1 cellular context compared by ENCODE assay signal in the genomic region with DNA sequence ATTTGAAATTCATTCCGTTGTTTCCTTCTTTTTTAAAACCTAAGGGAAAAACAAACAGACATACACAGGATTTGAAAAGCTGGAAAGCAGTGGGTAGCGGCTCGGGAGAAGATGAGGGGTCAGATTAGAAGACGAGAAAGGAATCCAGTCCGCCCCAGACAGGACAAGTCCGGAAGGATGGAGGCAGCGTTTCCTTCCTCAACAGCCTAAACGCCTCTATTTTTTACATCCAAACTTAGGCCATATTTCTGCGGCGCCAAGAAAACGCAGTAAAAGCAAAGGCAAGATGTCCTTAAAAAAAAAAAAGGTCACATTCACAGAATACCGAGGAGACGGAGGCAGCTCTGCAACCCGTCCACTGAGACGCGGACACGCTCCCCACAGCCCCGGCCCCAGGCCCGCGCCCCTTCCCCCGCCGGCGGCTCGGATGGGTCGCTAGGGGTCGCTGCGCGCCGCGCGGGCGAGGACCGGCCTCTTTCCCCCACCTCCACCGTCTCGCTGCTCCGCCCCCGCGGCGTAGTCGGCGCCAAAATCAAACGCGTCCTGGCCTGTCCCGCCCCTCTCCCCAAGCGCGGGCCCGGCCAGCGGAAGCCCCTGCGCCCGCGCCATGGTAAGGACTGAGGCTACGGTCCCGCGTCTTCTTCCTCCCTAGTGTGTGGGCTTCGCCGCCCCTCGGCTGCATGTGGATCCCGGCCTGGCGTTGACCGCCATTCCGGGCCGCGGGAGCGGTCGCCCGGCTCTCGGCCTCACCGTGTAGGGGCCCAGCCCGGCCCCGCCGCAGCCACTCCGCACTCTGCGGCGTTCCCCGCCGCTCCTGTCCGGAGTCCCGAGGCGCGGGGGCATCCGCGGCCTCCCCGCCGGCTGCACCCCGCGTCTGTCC.
TF ChIP-seq lines count a peak whose summit lies in the region.

A gene with protein sequence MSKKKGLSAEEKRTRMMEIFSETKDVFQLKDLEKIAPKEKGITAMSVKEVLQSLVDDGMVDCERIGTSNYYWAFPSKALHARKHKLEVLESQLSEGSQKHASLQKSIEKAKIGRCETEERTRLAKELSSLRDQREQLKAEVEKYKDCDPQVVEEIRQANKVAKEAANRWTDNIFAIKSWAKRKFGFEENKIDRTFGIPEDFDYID (plus strand): TSS at position 558 of the 880 bp plus-strand sequence. CDS start 50 bp downstream, at position 608.

TF ChIP-seq in HEK293, 187 proteins besides CTCF, POLR2A, EP300 and RAD21 (continued from another document and continues in another):
- TF ChIP-seq, protein P1, sequence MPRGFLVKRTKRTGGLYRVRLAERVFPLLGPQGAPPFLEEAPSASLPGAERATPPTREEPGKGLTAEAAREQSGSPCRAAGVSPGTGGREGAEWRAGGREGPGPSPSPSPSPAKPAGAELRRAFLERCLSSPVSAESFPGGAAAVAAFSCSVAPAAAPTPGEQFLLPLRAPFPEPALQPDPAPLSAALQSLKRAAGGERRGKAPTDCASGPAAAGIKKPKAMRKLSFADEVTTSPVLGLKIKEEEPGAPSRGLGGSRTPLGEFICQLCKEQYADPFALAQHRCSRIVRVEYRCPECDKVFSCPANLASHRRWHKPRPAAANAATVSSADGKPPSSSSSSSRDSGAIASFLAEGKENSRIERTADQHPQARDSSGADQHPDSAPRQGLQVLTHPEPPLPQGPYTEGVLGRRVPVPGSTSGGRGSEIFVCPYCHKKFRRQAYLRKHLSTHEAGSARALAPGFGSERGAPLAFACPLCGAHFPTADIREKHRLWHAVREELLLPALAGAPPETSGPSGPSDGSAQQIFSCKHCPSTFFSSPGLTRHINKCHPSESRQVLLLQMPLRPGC (tag by site-specific recombination; IDR thresholded peaks at IDR 0.05), result no peak
- TF ChIP-seq ZNF37A (tag by site-specific recombination; IDR thresholded peaks at IDR 0.05), result no peak
- TF ChIP-seq ZNF426 (tag by site-specific recombination; IDR thresholded peaks at IDR 0.05), result no peak
- no peak for TF ChIP-seq ZBTB17 (tag by site-specific recombination; IDR thresholded peaks at IDR 0.05)
- TF ChIP-seq, protein P2, sequence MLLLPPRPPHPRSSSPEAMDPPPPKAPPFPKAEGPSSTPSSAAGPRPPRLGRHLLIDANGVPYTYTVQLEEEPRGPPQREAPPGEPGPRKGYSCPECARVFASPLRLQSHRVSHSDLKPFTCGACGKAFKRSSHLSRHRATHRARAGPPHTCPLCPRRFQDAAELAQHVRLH (tag by site-specific recombination; IDR thresholded peaks at IDR 0.05), result no peak
- no peak for TF ChIP-seq ZNF174 (tag by site-specific recombination; IDR thresholded peaks at IDR 0.05)
- peak; percentile 27; the same call in 1 of the 2 replicates for TF ChIP-seq ZFP69B (tag by site-specific recombination; IDR thresholded peaks at IDR 0.05)
- TF ChIP-seq ZNF776 (tag by site-specific recombination; IDR thresholded peaks at IDR 0.05; ENCODE audit: borderline replicate concordance), result no peak
- no peak for TF ChIP-seq ZNF292 (tag by site-specific recombination; IDR thresholded peaks at IDR 0.05; ENCODE audit: borderline replicate concordance, low read depth)
- TF ChIP-seq, protein P3, sequence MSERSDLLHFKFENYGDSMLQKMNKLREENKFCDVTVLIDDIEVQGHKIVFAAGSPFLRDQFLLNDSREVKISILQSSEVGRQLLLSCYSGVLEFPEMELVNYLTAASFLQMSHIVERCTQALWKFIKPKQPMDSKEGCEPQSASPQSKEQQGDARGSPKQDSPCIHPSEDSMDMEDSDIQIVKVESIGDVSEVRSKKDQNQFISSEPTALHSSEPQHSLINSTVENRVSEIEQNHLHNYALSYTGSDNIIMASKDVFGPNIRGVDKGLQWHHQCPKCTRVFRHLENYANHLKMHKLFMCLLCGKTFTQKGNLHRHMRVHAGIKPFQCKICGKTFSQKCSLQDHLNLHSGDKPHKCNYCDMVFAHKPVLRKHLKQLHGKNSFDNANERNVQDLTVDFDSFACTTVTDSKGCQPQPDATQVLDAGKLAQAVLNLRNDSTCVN (tag by site-specific recombination; optimal IDR thresholded peaks at IDR 0.05), result peak; percentile 95
- no peak for TF ChIP-seq ZNF221 (tag by site-specific recombination; IDR thresholded peaks at IDR 0.05; ENCODE audit: borderline replicate concordance)
- TF ChIP-seq ZNF830 (tag by site-specific recombination; IDR thresholded peaks at IDR 0.05; ENCODE audit: low read depth), result no peak
- TF ChIP-seq ZNF654 (tag by site-specific recombination; IDR thresholded peaks at IDR 0.05; ENCODE audit: low read depth), result peak; percentile 51
- TF ChIP-seq, protein P4, sequence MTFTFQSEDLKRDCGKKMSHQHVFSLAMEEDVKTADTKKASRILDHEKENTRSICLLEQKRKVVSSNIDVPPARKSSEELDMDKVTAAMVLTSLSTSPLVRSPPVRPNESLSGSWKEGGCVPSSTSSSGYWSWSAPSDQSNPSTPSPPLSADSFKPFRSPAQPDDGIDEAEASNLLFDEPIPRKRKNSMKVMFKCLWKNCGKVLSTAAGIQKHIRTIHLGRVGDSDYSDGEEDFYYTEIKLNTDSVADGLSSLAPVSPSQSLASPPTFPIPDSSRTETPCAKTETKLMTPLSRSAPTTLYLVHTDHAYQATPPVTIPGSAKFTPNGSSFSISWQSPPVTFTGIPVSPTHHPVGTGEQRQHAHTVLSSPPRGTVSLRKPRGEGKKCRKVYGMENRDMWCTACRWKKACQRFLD (tag by site-specific recombination; IDR thresholded peaks at IDR 0.05), result no peak
- TF ChIP-seq ZNF433 (tag by site-specific recombination; IDR thresholded peaks at IDR 0.05; ENCODE audit: low read depth), result no peak
- no peak for TF ChIP-seq ZNF169 (tag by site-specific recombination; IDR thresholded peaks at IDR 0.05)
- TF ChIP-seq SP3 (tag by site-specific recombination; IDR thresholded peaks at IDR 0.05), result peak; percentile 70
- no peak for TF ChIP-seq ZNF677 (tag by site-specific recombination; IDR thresholded peaks at IDR 0.05)
- TF ChIP-seq, protein P5, sequence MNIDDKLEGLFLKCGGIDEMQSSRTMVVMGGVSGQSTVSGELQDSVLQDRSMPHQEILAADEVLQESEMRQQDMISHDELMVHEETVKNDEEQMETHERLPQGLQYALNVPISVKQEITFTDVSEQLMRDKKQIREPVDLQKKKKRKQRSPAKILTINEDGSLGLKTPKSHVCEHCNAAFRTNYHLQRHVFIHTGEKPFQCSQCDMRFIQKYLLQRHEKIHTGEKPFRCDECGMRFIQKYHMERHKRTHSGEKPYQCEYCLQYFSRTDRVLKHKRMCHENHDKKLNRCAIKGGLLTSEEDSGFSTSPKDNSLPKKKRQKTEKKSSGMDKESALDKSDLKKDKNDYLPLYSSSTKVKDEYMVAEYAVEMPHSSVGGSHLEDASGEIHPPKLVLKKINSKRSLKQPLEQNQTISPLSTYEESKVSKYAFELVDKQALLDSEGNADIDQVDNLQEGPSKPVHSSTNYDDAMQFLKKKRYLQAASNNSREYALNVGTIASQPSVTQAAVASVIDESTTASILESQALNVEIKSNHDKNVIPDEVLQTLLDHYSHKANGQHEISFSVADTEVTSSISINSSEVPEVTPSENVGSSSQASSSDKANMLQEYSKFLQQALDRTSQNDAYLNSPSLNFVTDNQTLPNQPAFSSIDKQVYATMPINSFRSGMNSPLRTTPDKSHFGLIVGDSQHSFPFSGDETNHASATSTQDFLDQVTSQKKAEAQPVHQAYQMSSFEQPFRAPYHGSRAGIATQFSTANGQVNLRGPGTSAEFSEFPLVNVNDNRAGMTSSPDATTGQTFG (tag by site-specific recombination; IDR thresholded peaks at IDR 0.05; ENCODE audit: borderline replicate concordance), result no peak
- TF ChIP-seq, protein P6, sequence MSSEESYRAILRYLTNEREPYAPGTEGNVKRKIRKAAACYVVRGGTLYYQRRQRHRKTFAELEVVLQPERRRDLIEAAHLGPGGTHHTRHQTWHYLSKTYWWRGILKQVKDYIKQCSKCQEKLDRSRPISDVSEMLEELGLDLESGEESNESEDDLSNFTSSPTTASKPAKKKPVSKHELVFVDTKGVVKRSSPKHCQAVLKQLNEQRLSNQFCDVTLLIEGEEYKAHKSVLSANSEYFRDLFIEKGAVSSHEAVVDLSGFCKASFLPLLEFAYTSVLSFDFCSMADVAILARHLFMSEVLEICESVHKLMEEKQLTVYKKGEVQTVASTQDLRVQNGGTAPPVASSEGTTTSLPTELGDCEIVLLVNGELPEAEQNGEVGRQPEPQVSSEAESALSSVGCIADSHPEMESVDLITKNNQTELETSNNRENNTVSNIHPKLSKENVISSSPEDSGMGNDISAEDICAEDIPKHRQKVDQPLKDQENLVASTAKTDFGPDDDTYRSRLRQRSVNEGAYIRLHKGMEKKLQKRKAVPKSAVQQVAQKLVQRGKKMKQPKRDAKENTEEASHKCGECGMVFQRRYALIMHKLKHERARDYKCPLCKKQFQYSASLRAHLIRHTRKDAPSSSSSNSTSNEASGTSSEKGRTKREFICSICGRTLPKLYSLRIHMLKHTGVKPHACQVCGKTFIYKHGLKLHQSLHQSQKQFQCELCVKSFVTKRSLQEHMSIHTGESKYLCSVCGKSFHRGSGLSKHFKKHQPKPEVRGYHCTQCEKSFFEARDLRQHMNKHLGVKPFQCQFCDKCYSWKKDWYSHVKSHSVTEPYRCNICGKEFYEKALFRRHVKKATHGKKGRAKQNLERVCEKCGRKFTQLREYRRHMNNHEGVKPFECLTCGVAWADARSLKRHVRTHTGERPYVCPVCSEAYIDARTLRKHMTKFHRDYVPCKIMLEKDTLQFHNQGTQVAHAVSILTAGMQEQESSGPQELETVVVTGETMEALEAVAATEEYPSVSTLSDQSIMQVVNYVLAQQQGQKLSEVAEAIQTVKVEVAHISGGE (tag by site-specific recombination; conservative IDR thresholded peaks at IDR 0.05; ENCODE audit: low read depth), result peak; percentile 55
- TF ChIP-seq, protein P7, sequence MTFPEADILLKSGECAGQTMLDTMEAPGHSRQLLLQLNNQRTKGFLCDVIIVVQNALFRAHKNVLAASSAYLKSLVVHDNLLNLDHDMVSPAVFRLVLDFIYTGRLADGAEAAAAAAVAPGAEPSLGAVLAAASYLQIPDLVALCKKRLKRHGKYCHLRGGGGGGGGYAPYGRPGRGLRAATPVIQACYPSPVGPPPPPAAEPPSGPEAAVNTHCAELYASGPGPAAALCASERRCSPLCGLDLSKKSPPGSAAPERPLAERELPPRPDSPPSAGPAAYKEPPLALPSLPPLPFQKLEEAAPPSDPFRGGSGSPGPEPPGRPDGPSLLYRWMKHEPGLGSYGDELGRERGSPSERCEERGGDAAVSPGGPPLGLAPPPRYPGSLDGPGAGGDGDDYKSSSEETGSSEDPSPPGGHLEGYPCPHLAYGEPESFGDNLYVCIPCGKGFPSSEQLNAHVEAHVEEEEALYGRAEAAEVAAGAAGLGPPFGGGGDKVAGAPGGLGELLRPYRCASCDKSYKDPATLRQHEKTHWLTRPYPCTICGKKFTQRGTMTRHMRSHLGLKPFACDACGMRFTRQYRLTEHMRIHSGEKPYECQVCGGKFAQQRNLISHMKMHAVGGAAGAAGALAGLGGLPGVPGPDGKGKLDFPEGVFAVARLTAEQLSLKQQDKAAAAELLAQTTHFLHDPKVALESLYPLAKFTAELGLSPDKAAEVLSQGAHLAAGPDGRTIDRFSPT (tag by site-specific recombination; IDR thresholded peaks at IDR 0.05), result no peak; the same call in 1 of the 2 replicates
- no peak for TF ChIP-seq RBAK (tag by site-specific recombination; IDR thresholded peaks at IDR 0.05)
- TF ChIP-seq GLIS2 (tag by site-specific recombination; IDR thresholded peaks at IDR 0.05), result peak; percentile 79
- no peak for TF ChIP-seq ZNF2 (tag by site-specific recombination; IDR thresholded peaks at IDR 0.05)
- TF ChIP-seq ZNF621 (tag by site-specific recombination; IDR thresholded peaks at IDR 0.05), result no peak
- TF ChIP-seq SCRT2 (tag by site-specific recombination; IDR thresholded peaks at IDR 0.05), result no peak
- TF ChIP-seq ZSCAN16 (tag by site-specific recombination; IDR thresholded peaks at IDR 0.05), result no peak
- no peak for TF ChIP-seq ZNF155 (tag by site-specific recombination; IDR thresholded peaks at IDR 0.05)
- TF ChIP-seq ZEB2 (tag by site-specific recombination; IDR thresholded peaks at IDR 0.05), result peak; percentile 80; the same call in 1 of the 2 replicates
- peak; percentile 20; the same call in 1 of the 2 replicates for TF ChIP-seq ZIC2 (tag by site-specific recombination; IDR thresholded peaks at IDR 0.05)
- no peak for TF ChIP-seq ZNF76 (tag by site-specific recombination; IDR thresholded peaks at IDR 0.05; ENCODE audit: borderline replicate concordance, low read depth)
- TF ChIP-seq, protein P8, sequence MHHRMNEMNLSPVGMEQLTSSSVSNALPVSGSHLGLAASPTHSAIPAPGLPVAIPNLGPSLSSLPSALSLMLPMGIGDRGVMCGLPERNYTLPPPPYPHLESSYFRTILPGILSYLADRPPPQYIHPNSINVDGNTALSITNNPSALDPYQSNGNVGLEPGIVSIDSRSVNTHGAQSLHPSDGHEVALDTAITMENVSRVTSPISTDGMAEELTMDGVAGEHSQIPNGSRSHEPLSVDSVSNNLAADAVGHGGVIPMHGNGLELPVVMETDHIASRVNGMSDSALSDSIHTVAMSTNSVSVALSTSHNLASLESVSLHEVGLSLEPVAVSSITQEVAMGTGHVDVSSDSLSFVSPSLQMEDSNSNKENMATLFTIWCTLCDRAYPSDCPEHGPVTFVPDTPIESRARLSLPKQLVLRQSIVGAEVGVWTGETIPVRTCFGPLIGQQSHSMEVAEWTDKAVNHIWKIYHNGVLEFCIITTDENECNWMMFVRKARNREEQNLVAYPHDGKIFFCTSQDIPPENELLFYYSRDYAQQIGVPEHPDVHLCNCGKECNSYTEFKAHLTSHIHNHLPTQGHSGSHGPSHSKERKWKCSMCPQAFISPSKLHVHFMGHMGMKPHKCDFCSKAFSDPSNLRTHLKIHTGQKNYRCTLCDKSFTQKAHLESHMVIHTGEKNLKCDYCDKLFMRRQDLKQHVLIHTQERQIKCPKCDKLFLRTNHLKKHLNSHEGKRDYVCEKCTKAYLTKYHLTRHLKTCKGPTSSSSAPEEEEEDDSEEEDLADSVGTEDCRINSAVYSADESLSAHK (tag by site-specific recombination; IDR thresholded peaks at IDR 0.05), result no peak
- peak; percentile 37; the same call in 1 of the 2 replicates for TF ChIP-seq ZNF394 (tag by site-specific recombination; IDR thresholded peaks at IDR 0.05; ENCODE audit: borderline replicate concordance)
- TF ChIP-seq ZNF530 (tag by site-specific recombination; IDR thresholded peaks at IDR 0.05; ENCODE audit: low read depth), result no peak
- no peak for TF ChIP-seq ZNF664 (tag by site-specific recombination; IDR thresholded peaks at IDR 0.05)
- TF ChIP-seq, protein P9, sequence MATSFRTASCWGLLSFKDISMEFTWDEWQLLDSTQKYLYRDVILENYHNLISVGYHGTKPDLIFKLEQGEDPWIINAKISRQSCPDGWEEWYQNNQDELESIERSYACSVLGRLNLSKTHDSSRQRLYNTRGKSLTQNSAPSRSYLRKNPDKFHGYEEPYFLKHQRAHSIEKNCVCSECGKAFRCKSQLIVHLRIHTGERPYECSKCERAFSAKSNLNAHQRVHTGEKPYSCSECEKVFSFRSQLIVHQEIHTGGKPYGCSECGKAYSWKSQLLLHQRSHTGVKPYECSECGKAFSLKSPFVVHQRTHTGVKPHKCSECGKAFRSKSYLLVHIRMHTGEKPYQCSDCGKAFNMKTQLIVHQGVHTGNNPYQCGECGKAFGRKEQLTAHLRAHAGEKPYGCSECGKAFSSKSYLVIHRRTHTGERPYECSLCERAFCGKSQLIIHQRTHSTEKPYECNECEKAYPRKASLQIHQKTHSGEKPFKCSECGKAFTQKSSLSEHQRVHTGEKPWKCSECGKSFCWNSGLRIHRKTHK (tag by site-specific recombination; IDR thresholded peaks at IDR 0.05), result no peak
- TF ChIP-seq SETDB1 (IDR thresholded peaks at IDR 0.05; ENCODE audit: insufficient read length, low read length), result no peak
